ENCODE assay signal across 10 cellular contexts in the genomic region with DNA sequence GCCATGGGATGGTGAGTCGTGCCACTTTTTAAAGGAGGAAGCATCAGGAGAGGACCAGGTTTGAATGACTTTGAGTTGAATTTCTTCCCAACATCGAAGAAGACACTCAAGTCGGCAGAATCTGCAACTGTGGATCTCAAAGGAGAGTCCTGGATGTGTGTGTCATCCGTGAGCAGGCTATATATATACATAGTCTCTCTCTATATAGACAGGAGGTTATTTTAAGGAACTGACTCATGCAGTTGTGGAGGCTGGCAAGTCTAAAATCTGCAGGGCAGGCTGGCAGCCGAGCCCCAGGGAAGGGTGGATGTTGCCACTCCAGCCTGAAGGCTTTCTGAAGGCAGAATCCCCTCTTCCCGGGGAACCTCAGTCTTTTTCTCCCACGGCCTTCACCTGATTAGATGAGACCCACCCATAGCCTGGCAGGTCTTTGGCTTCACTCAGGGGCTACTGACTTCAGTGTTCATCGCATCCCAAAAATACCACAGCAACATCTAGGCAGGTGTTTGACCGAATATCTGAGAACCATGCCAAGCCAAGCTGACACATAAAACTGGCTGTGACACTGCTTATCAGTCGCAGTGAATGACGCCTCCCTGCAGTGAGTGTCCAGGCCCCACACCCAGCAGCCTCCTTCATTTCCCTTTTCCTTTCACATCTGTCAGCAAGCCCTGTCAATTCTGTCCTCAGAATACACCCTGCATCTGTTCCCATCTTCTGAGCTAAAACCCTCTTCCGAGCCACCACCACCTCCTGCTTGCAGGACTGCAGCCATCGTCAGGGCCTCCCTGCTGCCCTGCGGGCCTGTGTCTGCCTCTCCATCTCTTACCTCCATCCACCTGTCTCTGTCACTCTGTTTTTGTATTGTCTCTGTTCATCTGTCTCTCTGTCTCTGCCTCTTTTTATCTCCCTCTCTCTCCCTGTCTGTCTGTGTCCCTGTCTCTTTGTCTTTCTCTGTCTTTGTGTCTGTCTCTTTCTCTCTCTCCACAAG. TPM values are rescaled to one million over a fixed set of nuclear protein-coding genes. Genes with fewer than 3 reads are reported as not detected.
A peak's percentile ranks its signal among the peaks of the same experiment; 100 is the strongest.
DNase-seq lines count a peak whose midpoint lies in the region; ATAC-seq, FAIRE-seq and TF ChIP-seq lines count a peak whose summit lies in the region.
"Had no signal": no experiment of that assay in that cellular context is flagged by ENCODE, and none has a peak within 500 bp of the region (broad histone marks: within the 10 kb centered on the region; RNA-seq: fewer than 3 reads in every experiment).

No MANE protein-coding gene starts in this region.

- no peak overlapping the region for H3K4me3 Mint-ChIP-seq in activated naive CD8-positive, alpha-beta T cell treated with anti-CD3 and anti-CD28 coated beads, Interleukin-2, amount 50 U/mL, for 24 hours

- no peaks in the 10 kb centered on the region for H3K9me3 Mint-ChIP-seq in activated naive CD8-positive, alpha-beta T cell treated with anti-CD3 and anti-CD28 coated beads, Interleukin-2, amount 50 U/mL, for 24 hours

- TF ChIP-seq CTCF in lower lobe of right lung (IDR thresholded peaks at IDR 0.05): no peak

- no peak overlapping the region for H3K27ac Mint-ChIP-seq in activated naive CD8-positive, alpha-beta T cell treated with anti-CD3 and anti-CD28 coated beads, Interleukin-2, amount 50 U/mL, for 24 hours

- no peaks in the 10 kb centered on the region for H3K27me3 Mint-ChIP-seq in activated naive CD8-positive, alpha-beta T cell treated with anti-CD3 and anti-CD28 coated beads, Interleukin-2, amount 50 U/mL, for 24 hours

- H3K4me3 ChIP-seq in mesodermal cell (ENCODE audit: extremely low read depth, insufficient read depth, low read length, poor library complexity, severe bottlenecking): no peak overlapping the region
- no peak overlapping the region for H3K4me3 ChIP-seq in lower lobe of right lung
- H3K4me3 ChIP-seq: thoracic aorta had no signal

- no peaks in the 10 kb centered on the region for H3K36me3 Mint-ChIP-seq in activated naive CD8-positive, alpha-beta T cell treated with anti-CD3 and anti-CD28 coated beads, Interleukin-2, amount 50 U/mL, for 24 hours (ENCODE audit: low read depth)

- peak; percentile 62 for DNase-seq in COLO829 (ENCODE audit: low spot score)
- DNase-seq in NOMO-1 treated with DMSO at 0.1 percent for 48 hours (lab: John Stamatoyannopoulos, UW; ENCODE audit: unreplicated experiment): peak; percentile 63
- peak; percentile 68 for DNase-seq in dedifferentiated amniotic fluid mesenchymal stem cell (ENCODE audit: extremely low spot score)
- no peak for DNase-seq in GM12891 (ENCODE audit: insufficient read length, low spot score)
- no peak for DNase-seq in activated naive CD8-positive, alpha-beta T cell treated with anti-CD3 and anti-CD28 coated beads, Interleukin-2, amount 50 U/mL, for 24 hours
- DNase-seq in lower lobe of right lung: no peak
- DNase-seq: NCI-H187 had no signal

- no peaks in the 10 kb centered on the region for H3K4me1 Mint-ChIP-seq in activated naive CD8-positive, alpha-beta T cell treated with anti-CD3 and anti-CD28 coated beads, Interleukin-2, amount 50 U/mL, for 24 hours

- H3K9me3 ChIP-seq in mesodermal cell (ENCODE audit: control insufficient read depth, low read length) (peaks cover 2% of the 10 kb centered on the region), lower lobe of right lung (no peaks in the 10 kb centered on the region)
- H3K9me3 ChIP-seq: thoracic aorta had no signal

- H3K27ac ChIP-seq in mesodermal cell (ENCODE audit: low read depth, low read length, severe bottlenecking) (peak overlapping the region; percentile 61), lower lobe of right lung (no peak overlapping the region)
- H3K27ac ChIP-seq: thoracic aorta had no signal

- WGBS in mesodermal cell (ENCODE audit: insufficient coverage in 2 of 2), 2 experiments: 88 to 90% methylated on average over 10 to 12 of the region's 14 CpGs

- FAIRE-seq in GM12891 (lab: Jason Lieb, UNC): no peak

- H3K27me3 ChIP-seq in lower lobe of right lung (ENCODE audit: low read depth): no peaks in the 10 kb centered on the region

- no peak for TF ChIP-seq POLR2A in GM12891 (IDR thresholded peaks at IDR 0.05; ENCODE audit: low read depth, low read length)

- ATAC-seq in activated naive CD8-positive, alpha-beta T cell treated with anti-CD3 and anti-CD28 coated beads, Interleukin-2, amount 50 U/mL, for 24 hours: no peak
- ATAC-seq in GM21825 (IDR thresholded peaks at IDR 0.05; ENCODE audit: unreplicated experiment) (no peak), lower lobe of right lung (no peak)

- H3K4me1 ChIP-seq in mesodermal cell (ENCODE audit: control insufficient read depth, insufficient read depth, low read length, poor library complexity, severe bottlenecking) (peaks cover 49% of the 10 kb centered on the region), lower lobe of right lung (no peaks in the 10 kb centered on the region)

- H3K36me3 ChIP-seq in mesodermal cell (ENCODE audit: control insufficient read depth, insufficient read depth, low read length): no peaks in the 10 kb centered on the region
- no peaks in the 10 kb centered on the region for H3K36me3 ChIP-seq in lower lobe of right lung
- H3K36me3 ChIP-seq: thoracic aorta had no signal

- intact Hi-C loops in lower lobe of right lung (cut with DNase I): no loop called here

TF ChIP-seq in GM12891, 5 proteins besides CTCF, POLR2A, EP300 and RAD21:
- TF ChIP-seq TAF1 (IDR thresholded peaks at IDR 0.05; ENCODE audit: low read depth, low read length) (no peak), POU2F2 (IDR thresholded peaks at IDR 0.05; ENCODE audit: low read depth, low read length) (no peak), SPI1 (IDR thresholded peaks at IDR 0.05; ENCODE audit: low read depth, low read length) (no peak), POLR2AphosphoS5 (IDR thresholded peaks at IDR 0.05; ENCODE audit: low read depth, low read length) (no peak), PAX5 (IDR thresholded peaks at IDR 0.05; ENCODE audit: insufficient read depth, low read length, severe bottlenecking) (no peak)

RNA-seq across cellular contexts. Expression of gene ZNF664, which starts 54.0 kb away (rescaled TPM):
- 86.8 TPM for polyA plus RNA-seq in mesodermal cell (2013, experiment 1 of 2)
- 79.6 TPM for polyA plus RNA-seq in mesodermal cell (2013, experiment 2 of 2)
- 22.6 TPM for polyA plus RNA-seq in GM12891 (2012; ENCODE audit: low read depth, missing spikeins)
- total RNA-seq in lower lobe of right lung: 84.2 TPM

RNA-seq across cellular contexts. Expression of gene CCDC92, which starts 54.4 kb away (rescaled TPM):
- 39.5 TPM for polyA plus RNA-seq in mesodermal cell (2013, experiment 1 of 2)
- polyA plus RNA-seq in mesodermal cell (2013, experiment 2 of 2): 32.9 TPM
- polyA plus RNA-seq in GM12891 (2012; ENCODE audit: low read depth, missing spikeins): 7.8 TPM
- 47.6 TPM for total RNA-seq in lower lobe of right lung

Comparison
In these comparisons a context has a peak if more than half of its experiments do, and no peak if none do; other contexts are left out.
1. DNase-seq: peak in COLO829 (single experiment), NOMO-1 treated with DMSO at 0.1 percent for 48 hours (single experiment) and dedifferentiated amniotic fluid mesenchymal stem cell (single experiment); none in GM12891 (single experiment), activated naive CD8-positive, alpha-beta T cell treated with anti-CD3 and anti-CD28 coated beads, Interleukin-2, amount 50 U/mL, for 24 hours (single experiment) and lower lobe of right lung (single experiment).